Comparison of ENCODE assay signal across 19 cellular contexts in genomic region chrX:66035667-66036066, GRCh38. TPM values are rescaled to one million over a fixed set of nuclear protein-coding genes. Genes with fewer than 3 reads are reported as not detected.
"Had no signal": no experiment of that assay in that cellular context is flagged by ENCODE, and none has a peak within 500 bp of the region (broad histone marks: within the 10 kb centered on the region; RNA-seq: fewer than 3 reads in every experiment).

No MANE protein-coding gene starts in this region.

- H3K9me3 ChIP-seq: heart right ventricle, neutrophil, spleen, stomach, thoracic aorta, transverse colon had no signal

- H3K4me1 ChIP-seq: stomach, transverse colon had no signal

- H3K4me3 ChIP-seq: heart right ventricle, spleen, stomach, thoracic aorta, transverse colon had no signal

- H3K27ac ChIP-seq: dorsolateral prefrontal cortex, heart right ventricle, neutrophil, spleen, stomach, thoracic aorta, transverse colon had no signal

- H3K36me3 ChIP-seq: heart right ventricle, neutrophil, spleen, stomach, thoracic aorta, transverse colon had no signal

- H3K27me3 ChIP-seq: neutrophil, spleen, transverse colon had no signal

- ATAC-seq: heart right ventricle, left lobe of liver, sciatic nerve had no signal

- DNase-seq: cortex of kidney; dorsolateral prefrontal cortex; effector CD8-positive, alpha-beta T cell; heart right ventricle; hypothalamus; islet precursor cell; naive B cell; posterior cingulate gyrus; spleen; stimulated activated CD4-positive, alpha-beta T cell treated with anti-CD3 and anti-CD28 coated beads, Interleukin-15, amount 100 ng/mL, for 24 hours; stimulated activated CD4-positive, alpha-beta T cell treated with anti-CD3 and anti-CD28 coated beads, Interleukin-1b, Interleukin-23, amount 100 ng/mL, for 48 hours; stomach; substantia nigra; transverse colon had no signal

RNA-seq across cellular contexts. Expression of gene VSIG4, which starts 4.2 kb away (rescaled TPM):
- total RNA-seq: pulmonary artery endothelial cell had no signal
